9 cellular contexts compared by ENCODE assay signal in genomic region chr2:211033765-211034164, GRCh38.
DNase-seq lines count a peak whose midpoint lies in the region; ATAC-seq and TF ChIP-seq lines count a peak whose summit lies in the region.
"Had no signal": no experiment of that assay in that cellular context is flagged by ENCODE, and none has a peak within 500 bp of the region (broad histone marks: within the 10 kb centered on the region; RNA-seq: fewer than 3 reads in every experiment).

No MANE protein-coding gene starts in this region.

- ATAC-seq in HG03521 (IDR thresholded peaks at IDR 0.05; ENCODE audit: unreplicated experiment) = no peak
- ATAC-seq: gastroesophageal sphincter had no signal

- peak; percentile 42 for TF ChIP-seq CTCF in epithelial cell of esophagus (IDR thresholded peaks at IDR 0.05; ENCODE audit: insufficient read depth, low read depth, low read length, missing control alignments)

- H3K4me3 ChIP-seq in epithelial cell of esophagus (ENCODE audit: low read length) = no peak overlapping the region
- H3K4me3 ChIP-seq: gastroesophageal sphincter had no signal

- DNase-seq in NCI-H2171 treated with DMSO at 0.1 percent for 48 hours (lab: John Stamatoyannopoulos, UW) = peak; percentile 9
- no peak for DNase-seq in NCI-H2171 (lab: John Stamatoyannopoulos, UW)
- DNase-seq in NCI-H460 (ENCODE audit: extremely low read depth, low read depth) = peak; percentile 21
- DNase-seq in epithelial cell of esophagus (ENCODE audit: low read depth) = peak; percentile 30
- DNase-seq in stromal cell of bone marrow (ENCODE audit: low read depth) = peak; percentile 9
- no peak for DNase-seq in HCEC 1CT
- no peak for DNase-seq in DMS114 treated with DMSO at 0.1 percent for 48 hours (lab: John Stamatoyannopoulos, UW; ENCODE audit: unreplicated experiment)

Comparison
In these comparisons a context has a peak if more than half of its experiments do, and no peak if none do; other contexts are left out.
1. DNase-seq: peak in NCI-H2171 treated with DMSO at 0.1 percent for 48 hours (single experiment), NCI-H460 (single experiment), epithelial cell of esophagus (single experiment) and stromal cell of bone marrow (single experiment); none in NCI-H2171 (single experiment), HCEC 1CT (single experiment) and DMS114 treated with DMSO at 0.1 percent for 48 hours (single experiment).